Comparison of ENCODE assay signal across 9 cellular contexts in genomic region chr4:150280081-150280950, GRCh38.
A peak's percentile ranks its signal among the peaks of the same experiment; 100 is the strongest.
DNase-seq lines count a peak whose midpoint lies in the region; ATAC-seq, FAIRE-seq and TF ChIP-seq lines count a peak whose summit lies in the region.
"Had no signal": no experiment of that assay in that cellular context is flagged by ENCODE, and none has a peak within 500 bp of the region (broad histone marks: within the 10 kb centered on the region; RNA-seq: fewer than 3 reads in every experiment).

No MANE protein-coding gene starts in this region.

- H3K4me1 ChIP-seq in iPS-15b (ENCODE audit: control insufficient read depth, insufficient read depth, low read length), result no peaks in the 10 kb centered on the region

- peak; percentile 83 for FAIRE-seq in urothelium cell line (lab: Jason Lieb, UNC)
- FAIRE-seq: A204.1 had no signal

- H3K27me3 Mint-ChIP-seq in WTC11 (ENCODE audit: low read depth), result no peaks in the 10 kb centered on the region
- H3K27me3 Mint-ChIP-seq in activated CD4-positive, alpha-beta T cell treated with anti-CD3 and anti-CD28 coated beads for 36 hours, result no peaks in the 10 kb centered on the region

- intact Hi-C loops in activated CD4-positive, alpha-beta T cell treated with anti-CD3 and anti-CD28 coated beads for 36 hours (cut with DNase I, micrococcal nuclease), result no loop called here

- CTCF ChIA-PET in WTC11 (lab: Charles Lee), result interaction anchor here (1.7 kb wide), 1 partner anchor 15 kb away, joined by 4 read pairs; no protein-coding TSS in a partner anchor
- CTCF ChIA-PET in activated CD4-positive, alpha-beta T cell treated with anti-CD3 and anti-CD28 coated beads for 36 hours (lab: Charles Lee), result no interaction called here

- peak overlapping the region; percentile 48; the same call in 1 of the 2 replicates for H3K27ac Mint-ChIP-seq in WTC11
- no peak overlapping the region for H3K27ac Mint-ChIP-seq in activated CD4-positive, alpha-beta T cell treated with anti-CD3 and anti-CD28 coated beads for 36 hours

- H3K4me3 ChIP-seq in iPS-15b (ENCODE audit: low read depth, low read length), result no peak overlapping the region

- peaks cover 30% of the 10 kb centered on the region for H3K36me3 Mint-ChIP-seq in WTC11
- H3K36me3 Mint-ChIP-seq in activated CD4-positive, alpha-beta T cell treated with anti-CD3 and anti-CD28 coated beads for 36 hours (ENCODE audit: low read depth), result peaks cover 83% of the 10 kb centered on the region

- ATAC-seq in WTC11 (no peak; the same call in 1 of the 2 replicates), HG03469 (IDR thresholded peaks at IDR 0.05; ENCODE audit: unreplicated experiment) (no peak), GM21423 (IDR thresholded peaks at IDR 0.05; ENCODE audit: unreplicated experiment) (no peak)
- ATAC-seq in activated CD4-positive, alpha-beta T cell treated with anti-CD3 and anti-CD28 coated beads for 36 hours, result no peak

- H3K4me1 Mint-ChIP-seq in WTC11, result no peaks in the 10 kb centered on the region
- no peaks in the 10 kb centered on the region for H3K4me1 Mint-ChIP-seq in activated CD4-positive, alpha-beta T cell treated with anti-CD3 and anti-CD28 coated beads for 36 hours

- no peaks in the 10 kb centered on the region for H3K36me3 ChIP-seq in iPS-15b (ENCODE audit: control insufficient read depth, insufficient read depth, low read length)

- TF ChIP-seq CTCF in WTC11 (IDR thresholded peaks at IDR 0.05), result no peak

- H3K9me3 ChIP-seq in iPS-15b (ENCODE audit: control insufficient read depth, insufficient read depth, low read length), result no peaks in the 10 kb centered on the region

- POLR2A ChIA-PET in WTC11 (lab: Charles Lee), result interaction anchor here (0.6 kb wide), 1 partner anchor 19 kb away, joined by 4 read pairs; no protein-coding TSS in a partner anchor
- POLR2A ChIA-PET in activated CD4-positive, alpha-beta T cell treated with anti-CD3 and anti-CD28 coated beads for 36 hours (lab: Charles Lee), result no interaction called here

- H3K9ac ChIP-seq in iPS-15b (ENCODE audit: low read depth, low read length), result peak overlapping the region; percentile 65

- DNase-seq in NOMO-1 treated with DMSO at 0.1 percent for 48 hours (lab: John Stamatoyannopoulos, UW; ENCODE audit: unreplicated experiment), result peak; percentile 13
- DNase-seq in NOMO-1 (lab: John Stamatoyannopoulos, UW; ENCODE audit: unreplicated experiment in 2 of 2), result no peak
- DNase-seq in WTC11 (ENCODE audit: low spot score), result no peak
- DNase-seq in urothelium cell line (ENCODE audit: low spot score), result peak; percentile 52
- no peak for DNase-seq in activated CD4-positive, alpha-beta T cell treated with anti-CD3 and anti-CD28 coated beads for 36 hours

- peaks cover 6% of the 10 kb centered on the region; the same call in 1 of the 2 replicates for H3K9me3 Mint-ChIP-seq in WTC11
- H3K9me3 Mint-ChIP-seq in activated CD4-positive, alpha-beta T cell treated with anti-CD3 and anti-CD28 coated beads for 36 hours (ENCODE audit: low read depth), result peaks cover 6% of the 10 kb centered on the region

- H3K4me3 Mint-ChIP-seq in WTC11, result no peak overlapping the region
- no peak overlapping the region for H3K4me3 Mint-ChIP-seq in activated CD4-positive, alpha-beta T cell treated with anti-CD3 and anti-CD28 coated beads for 36 hours

- H3K27me3 ChIP-seq in iPS-15b (ENCODE audit: control insufficient read depth, insufficient read depth, low read length), result no peaks in the 10 kb centered on the region

TF ChIP-seq in WTC11, 78 proteins besides CTCF, POLR2A, EP300 and RAD21:
- TF ChIP-seq PRDM15 (CRISPR knock-in tag; IDR thresholded peaks at IDR 0.05), result no peak
- no peak for TF ChIP-seq ZMAT4 (CRISPR knock-in tag; IDR thresholded peaks at IDR 0.05)
- no peak for TF ChIP-seq ATF6 (CRISPR knock-in tag; IDR thresholded peaks at IDR 0.05)
- no peak for TF ChIP-seq IRF2 (CRISPR knock-in tag; IDR thresholded peaks at IDR 0.05; ENCODE audit: borderline replicate concordance, low read depth)
- no peak for TF ChIP-seq FOXK1 (CRISPR knock-in tag; IDR thresholded peaks at IDR 0.05)
- TF ChIP-seq MYBL2 (CRISPR knock-in tag; IDR thresholded peaks at IDR 0.05), result no peak
- no peak for TF ChIP-seq ZSCAN18 (CRISPR knock-in tag; IDR thresholded peaks at IDR 0.05)
- TF ChIP-seq, protein P1, sequence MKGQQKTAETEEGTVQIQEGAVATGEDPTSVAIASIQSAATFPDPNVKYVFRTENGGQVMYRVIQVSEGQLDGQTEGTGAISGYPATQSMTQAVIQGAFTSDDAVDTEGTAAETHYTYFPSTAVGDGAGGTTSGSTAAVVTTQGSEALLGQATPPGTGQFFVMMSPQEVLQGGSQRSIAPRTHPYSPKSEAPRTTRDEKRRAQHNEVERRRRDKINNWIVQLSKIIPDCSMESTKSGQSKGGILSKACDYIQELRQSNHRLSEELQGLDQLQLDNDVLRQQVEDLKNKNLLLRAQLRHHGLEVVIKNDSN (CRISPR knock-in tag; IDR thresholded peaks at IDR 0.05), result no peak
- TF ChIP-seq SMAD3 (CRISPR knock-in tag; IDR thresholded peaks at IDR 0.05; ENCODE audit: borderline replicate concordance), result no peak

Comparison
In these comparisons a context has a peak if more than half of its experiments do, and no peak if none do; other contexts are left out.
1. DNase-seq: peak in NOMO-1 treated with DMSO at 0.1 percent for 48 hours (single experiment) and urothelium cell line (single experiment); none in NOMO-1 (0 of 2), WTC11 (single experiment) and activated CD4-positive, alpha-beta T cell treated with anti-CD3 and anti-CD28 coated beads for 36 hours (single experiment).